9 cellular contexts compared by ENCODE assay signal in the genomic region with DNA sequence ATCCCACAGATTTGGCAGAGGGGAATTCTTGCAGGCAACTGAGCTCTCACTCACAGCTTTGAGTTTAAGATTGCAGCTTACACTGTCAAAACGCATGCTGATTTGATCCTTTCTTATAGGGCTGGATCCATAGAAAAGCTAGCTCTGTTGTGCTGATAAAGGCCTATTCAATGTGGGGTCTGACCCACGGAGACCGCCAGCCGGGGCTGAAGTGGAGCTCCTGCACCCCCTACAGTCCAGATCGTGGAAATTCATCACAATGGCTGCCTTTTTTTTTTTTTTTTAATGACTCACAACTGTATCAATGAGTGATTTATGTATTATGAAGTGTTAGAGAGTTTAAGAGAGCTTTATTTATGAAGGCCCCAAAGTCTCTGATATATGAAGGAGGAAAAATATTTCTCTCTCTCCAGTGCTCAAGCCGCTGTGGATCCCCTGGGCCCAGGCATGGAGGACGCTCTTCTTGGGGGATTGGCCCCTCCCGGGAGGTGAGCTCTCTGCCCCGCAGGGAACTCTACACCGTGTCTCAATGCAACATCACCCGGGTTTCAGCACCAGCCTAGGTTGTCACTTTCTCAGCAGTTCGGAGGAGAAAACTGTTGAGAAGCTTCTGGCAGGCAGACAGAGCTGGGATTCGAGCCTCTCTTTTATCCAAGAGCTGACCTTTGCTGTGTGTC.
DNase-seq lines count a peak whose midpoint lies in the region; ATAC-seq and TF ChIP-seq lines count a peak whose summit lies in the region.
"Had no signal": no experiment of that assay in that cellular context is flagged by ENCODE, and none has a peak within 500 bp of the region (broad histone marks: within the 10 kb centered on the region; RNA-seq: fewer than 3 reads in every experiment).

No MANE protein-coding gene starts in this region.

- H3K27me3 ChIP-seq in GM23248 (replicated peaks; ENCODE audit: insufficient read depth) (no peaks in the 10 kb centered on the region), neural progenitor cell (no peaks in the 10 kb centered on the region)

- H3K9me3 Mint-ChIP-seq in neural progenitor cell, result no peaks in the 10 kb centered on the region
- H3K9me3 Mint-ChIP-seq in activated T-helper 2 cell treated with anti-CD3 and anti-CD28 coated beads, Interferon-gamma antibody, Interleukin-2, Interleukin-4, amounts not matched to agents 10 μg/mL and 5 μg/mL and 100 μg/mL, durations not matched to agents 14 hours and 24 hours and 36 hours, result peaks cover 11% of the 10 kb centered on the region
- H3K9me3 Mint-ChIP-seq in naive thymus-derived CD8-positive, alpha-beta T cell, result peaks cover 0 to 4% (median 3%) of the 10 kb centered on the region in 9 donors

- DNase-seq in GM23248 (peak; percentile 6), NCI-H748 (lab: John Stamatoyannopoulos, UW; ENCODE audit: unreplicated experiment) (peak; percentile 70), epithelial cell of proximal tubule (ENCODE audit: low read depth) (no peak), neural progenitor cell (ENCODE audit: low spot score) (peak; percentile 86), 8988T (no peak), AG08396 (ENCODE audit: low spot score) (no peak)
- no peak for DNase-seq in activated T-helper 2 cell treated with anti-CD3 and anti-CD28 coated beads, Interferon-gamma antibody, Interleukin-2, Interleukin-4, amounts not matched to agents 10 μg/mL and 5 μg/mL and 100 μg/mL, durations not matched to agents 14 hours and 24 hours and 36 hours (ENCODE audit: low spot score)
- no peak for DNase-seq in naive thymus-derived CD8-positive, alpha-beta T cell
- DNase-seq: effector CD8-positive, alpha-beta T cell had no signal

- H3K4me1 Mint-ChIP-seq in neural progenitor cell, result peaks cover 15% of the 10 kb centered on the region
- no peaks in the 10 kb centered on the region for H3K4me1 Mint-ChIP-seq in activated T-helper 2 cell treated with anti-CD3 and anti-CD28 coated beads, Interferon-gamma antibody, Interleukin-2, Interleukin-4, amounts not matched to agents 10 μg/mL and 5 μg/mL and 100 μg/mL, durations not matched to agents 14 hours and 24 hours and 36 hours (ENCODE audit: low read depth)
- no peaks in the 10 kb centered on the region for H3K4me1 Mint-ChIP-seq in naive thymus-derived CD8-positive, alpha-beta T cell

- H3K36me3 Mint-ChIP-seq in neural progenitor cell, result no peaks in the 10 kb centered on the region
- no peaks in the 10 kb centered on the region for H3K36me3 Mint-ChIP-seq in activated T-helper 2 cell treated with anti-CD3 and anti-CD28 coated beads, Interferon-gamma antibody, Interleukin-2, Interleukin-4, amounts not matched to agents 10 μg/mL and 5 μg/mL and 100 μg/mL, durations not matched to agents 14 hours and 24 hours and 36 hours (ENCODE audit: low read depth)
- H3K36me3 Mint-ChIP-seq in naive thymus-derived CD8-positive, alpha-beta T cell, result no peaks in the 10 kb centered on the region

- H3K4me1 ChIP-seq in GM23248 (ENCODE audit: insufficient read depth) (no peaks in the 10 kb centered on the region), neural progenitor cell (peaks cover 19% of the 10 kb centered on the region)

- no peaks in the 10 kb centered on the region for H3K79me2 ChIP-seq in GM23248 (ENCODE audit: insufficient read depth)
- no peaks in the 10 kb centered on the region for H3K79me2 ChIP-seq in neural progenitor cell (ENCODE audit: low read depth)

- H3K27ac Mint-ChIP-seq in neural progenitor cell, result peak overlapping the region; percentile 48
- no peak overlapping the region for H3K27ac Mint-ChIP-seq in activated T-helper 2 cell treated with anti-CD3 and anti-CD28 coated beads, Interferon-gamma antibody, Interleukin-2, Interleukin-4, amounts not matched to agents 10 μg/mL and 5 μg/mL and 100 μg/mL, durations not matched to agents 14 hours and 24 hours and 36 hours
- no peak overlapping the region for H3K27ac Mint-ChIP-seq in naive thymus-derived CD8-positive, alpha-beta T cell

- in situ Hi-C loops in GM23248 (cut with MboI), result no loop called here

- POLR2A ChIA-PET in naive thymus-derived CD8-positive, alpha-beta T cell (lab: Charles Lee), result no interaction called here

- H2AFZ ChIP-seq in GM23248 (no peak overlapping the region), neural progenitor cell (replicated peaks) (peak overlapping the region; percentile 46)

- H3K9me2 ChIP-seq in GM23248 (ENCODE audit: insufficient read depth), result no peaks in the 10 kb centered on the region

- H3K9me3 ChIP-seq in GM23248 (ENCODE audit: low read depth), result no peaks in the 10 kb centered on the region
- H3K9me3 ChIP-seq in neural progenitor cell (ENCODE audit: low read depth), result no peaks in the 10 kb centered on the region

- H3K27ac ChIP-seq in GM23248 (no peak overlapping the region), neural progenitor cell (no peak overlapping the region)

- H3F3A ChIP-seq in GM23248 (ENCODE audit: insufficient read depth), result no peaks in the 10 kb centered on the region
- peaks cover 6% of the 10 kb centered on the region for H3F3A ChIP-seq in neural progenitor cell (ENCODE audit: low read depth)

- no peak for ATAC-seq in naive thymus-derived CD8-positive, alpha-beta T cell

- 16 to 26% methylated on average over 13 of the region's 13 CpGs for WGBS in GM23248 (ENCODE audit: low coverage in 1 of 2, low lambda C conversion rate in 2 of 2, missing lambda C conversion rate in 2 of 2), 2 experiments

- no peak overlapping the region for H3K4me2 ChIP-seq in GM23248 (ENCODE audit: unreplicated experiment)
- peak overlapping the region; percentile 51 for H3K4me2 ChIP-seq in neural progenitor cell

- no peak overlapping the region for H3K9ac ChIP-seq in GM23248
- H3K9ac ChIP-seq in neural progenitor cell, result no peak overlapping the region

- intact Hi-C loops in activated T-helper 2 cell treated with anti-CD3 and anti-CD28 coated beads, Interferon-gamma antibody, Interleukin-2, Interleukin-4, amounts not matched to agents 10 μg/mL and 5 μg/mL and 100 μg/mL, durations not matched to agents 14 hours and 24 hours and 36 hours (cut with micrococcal nuclease), result no loop called here

- H3K36me3 ChIP-seq in GM23248 (ENCODE audit: low read depth) (no peaks in the 10 kb centered on the region), neural progenitor cell (no peaks in the 10 kb centered on the region)

- peaks cover 7% of the 10 kb centered on the region for H3K27me3 Mint-ChIP-seq in neural progenitor cell (ENCODE audit: insufficient read depth, low read depth)
- no peaks in the 10 kb centered on the region for H3K27me3 Mint-ChIP-seq in activated T-helper 2 cell treated with anti-CD3 and anti-CD28 coated beads, Interferon-gamma antibody, Interleukin-2, Interleukin-4, amounts not matched to agents 10 μg/mL and 5 μg/mL and 100 μg/mL, durations not matched to agents 14 hours and 24 hours and 36 hours (ENCODE audit: low read depth)
- no peaks in the 10 kb centered on the region for H3K27me3 Mint-ChIP-seq in naive thymus-derived CD8-positive, alpha-beta T cell

- H3K4me3 ChIP-seq in GM23248 (no peak overlapping the region), epithelial cell of proximal tubule (ENCODE audit: low read depth, low read length) (no peak overlapping the region), neural progenitor cell (no peak overlapping the region)

- no peaks in the 10 kb centered on the region for H4K20me1 ChIP-seq in GM23248 (ENCODE audit: insufficient read depth)
- no peaks in the 10 kb centered on the region for H4K20me1 ChIP-seq in neural progenitor cell (ENCODE audit: low read depth)

- TF ChIP-seq CTCF in epithelial cell of proximal tubule (conservative IDR thresholded peaks at IDR 0.05; ENCODE audit: low read depth, low read length), result peak; percentile 25
- peak; percentile 92 for TF ChIP-seq CTCF in neural progenitor cell (IDR thresholded peaks at IDR 0.05)

- no peak overlapping the region for H3K4me3 Mint-ChIP-seq in neural progenitor cell
- no peak overlapping the region for H3K4me3 Mint-ChIP-seq in activated T-helper 2 cell treated with anti-CD3 and anti-CD28 coated beads, Interferon-gamma antibody, Interleukin-2, Interleukin-4, amounts not matched to agents 10 μg/mL and 5 μg/mL and 100 μg/mL, durations not matched to agents 14 hours and 24 hours and 36 hours (ENCODE audit: low read depth)
- H3K4me3 Mint-ChIP-seq in naive thymus-derived CD8-positive, alpha-beta T cell, result no peak overlapping the region

Comparison
In these comparisons a context has a peak if more than half of its experiments do, and no peak if none do; other contexts are left out.
1. DNase-seq: peak in GM23248 (single experiment), NCI-H748 (single experiment) and neural progenitor cell (single experiment); none in epithelial cell of proximal tubule (single experiment), 8988T (single experiment), activated T-helper 2 cell treated with anti-CD3 and anti-CD28 coated beads, Interferon-gamma antibody, Interleukin-2, Interleukin-4, amounts not matched to agents 10 μg/mL and 5 μg/mL and 100 μg/mL, durations not matched to agents 14 hours and 24 hours and 36 hours (single experiment), naive thymus-derived CD8-positive, alpha-beta T cell (0 of 10) and AG08396 (single experiment).